ENCODE assay signal across 22 cellular contexts in the genomic region with DNA sequence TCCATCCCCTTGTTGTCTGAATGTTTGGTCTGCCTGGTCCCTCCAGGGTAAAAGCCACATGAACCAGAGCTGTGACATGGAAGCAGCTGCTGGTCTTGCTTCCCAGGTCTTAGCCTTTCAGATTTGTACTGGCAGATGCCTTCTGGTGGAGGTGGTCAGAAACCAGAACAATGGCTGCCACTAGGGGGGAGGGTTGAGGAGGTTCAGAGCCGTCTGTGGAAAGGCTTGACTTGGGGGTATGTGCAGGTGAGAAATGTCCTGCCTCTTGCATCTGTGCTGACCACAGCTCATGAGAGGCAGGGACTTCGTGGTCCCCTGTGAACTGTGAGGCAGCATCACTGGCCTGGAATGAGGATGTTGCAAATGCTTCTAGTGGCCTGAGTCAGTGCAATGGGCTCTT.
DNase-seq lines count a peak whose midpoint lies in the region; ATAC-seq and TF ChIP-seq lines count a peak whose summit lies in the region.
"Had no signal": no experiment of that assay in that cellular context is flagged by ENCODE, and none has a peak within 500 bp of the region (broad histone marks: within the 10 kb centered on the region; RNA-seq: fewer than 3 reads in every experiment).

No MANE protein-coding gene starts in this region.

- TF ChIP-seq CTCF in foreskin keratinocyte (conservative IDR thresholded peaks at IDR 0.05), result peak; percentile 9
- no peak for TF ChIP-seq CTCF in hepatocyte (IDR thresholded peaks at IDR 0.05; ENCODE audit: poor library complexity)
- TF ChIP-seq CTCF in osteocyte (IDR thresholded peaks at IDR 0.05), result no peak

- no peak overlapping the region for H3K14ac ChIP-seq in trophoblast cell (ENCODE audit: low read length)

- H3K4me3 ChIP-seq in trophoblast cell (ENCODE audit: low read depth, low read length), result no peak overlapping the region
- no peak overlapping the region for H3K4me3 ChIP-seq in hepatocyte
- H3K4me3 ChIP-seq: MG63, SK-N-MC had no signal

- H4K20me1 ChIP-seq in hepatocyte (ENCODE audit: insufficient read depth, poor library complexity, severe bottlenecking), result no peaks in the 10 kb centered on the region

- H3K9me3 Mint-ChIP-seq in osteocyte (ENCODE audit: unreplicated experiment), result peaks cover 5% of the 10 kb centered on the region

- H2AFZ ChIP-seq in trophoblast cell (ENCODE audit: insufficient read depth, low read length, poor library complexity) (no peak overlapping the region), hepatocyte (no peak overlapping the region)

- H4K12ac ChIP-seq in trophoblast cell (ENCODE audit: low read depth, low read length), result no peak overlapping the region

- peak overlapping the region; percentile 22 for H4K91ac ChIP-seq in trophoblast cell (ENCODE audit: low read depth, low read length)

- H3K36me3 ChIP-seq in trophoblast cell (ENCODE audit: control insufficient read depth in 1 of 2, insufficient read depth in 2 of 2, low read length in 2 of 2), result no peaks in the 10 kb centered on the region
- H3K36me3 ChIP-seq in hepatocyte (replicated peaks; ENCODE audit: insufficient read depth, low read depth), result no peaks in the 10 kb centered on the region
- H3K36me3 ChIP-seq: MG63 had no signal

- H3K27me3 Mint-ChIP-seq in osteocyte (ENCODE audit: unreplicated experiment), result no peaks in the 10 kb centered on the region

- H4K8ac ChIP-seq in trophoblast cell (ENCODE audit: low read depth, low read length), result no peak overlapping the region

- H3K79me1 ChIP-seq in trophoblast cell (ENCODE audit: low read length), result no peaks in the 10 kb centered on the region

- no CpG with 5 or more reads among the region's 2 CpGs for WGBS in trophoblast cell (ENCODE audit: extremely low coverage, insufficient coverage, insufficient read length)
- WGBS in hepatocyte (ENCODE audit: low lambda C conversion rate, missing lambda C conversion rate), result 60% methylated on average over 2 of the region's 2 CpGs

- H2BK12ac ChIP-seq in trophoblast cell (ENCODE audit: low read length), result peak overlapping the region; percentile 3

- H3K4me1 Mint-ChIP-seq in osteocyte (ENCODE audit: unreplicated experiment), result no peaks in the 10 kb centered on the region
- H3K4me1 Mint-ChIP-seq: CD14-positive monocyte had no signal

- no peak overlapping the region for H3K27ac ChIP-seq in foreskin keratinocyte
- H3K27ac ChIP-seq in trophoblast cell (ENCODE audit: low read depth, low read length), result no peak overlapping the region
- H3K27ac ChIP-seq in hepatocyte, result no peak overlapping the region
- H3K27ac ChIP-seq: HL-60, SK-N-MC had no signal

- H3K4ac ChIP-seq in trophoblast cell (ENCODE audit: low read depth, low read length), result no peak overlapping the region

- no peak overlapping the region for H3K23ac ChIP-seq in trophoblast cell (ENCODE audit: low read length)

- no peak overlapping the region for H2BK5ac ChIP-seq in trophoblast cell (ENCODE audit: low read depth, low read length, poor library complexity)

- DNase-seq in ELR (ENCODE audit: low read depth), result peak; percentile 10
- peak; percentile 29 for DNase-seq in M059J (ENCODE audit: low read depth)
- no peak for DNase-seq in foreskin keratinocyte
- DNase-seq in trophoblast cell, result peak in 1 of 2 donors; percentile 23
- no peak for DNase-seq in NCI-H187 treated with DMSO at 0.1 percent for 48 hours (lab: John Stamatoyannopoulos, UW)
- no peak for DNase-seq in hepatocyte (ENCODE audit: low spot score)
- no peak for DNase-seq in osteocyte (ENCODE audit: extremely low spot score, unreplicated experiment)
- DNase-seq: DMS79 treated with DMSO at 0.1 percent for 48 hours, GF-D8, HCEC 1CT, MG63, NCI-H1092, NCI-H146, NCI-H2081, NCI-H2171 treated with DMSO at 0.1 percent for 48 hours, NCI-H446 treated with DMSO at 0.1 percent for 48 hours, OCI-M1, SHP77 had no signal

- H3K4me2 ChIP-seq in trophoblast cell (ENCODE audit: low read length) (no peak overlapping the region), hepatocyte (no peak overlapping the region)

- H3K4me1 ChIP-seq in foreskin keratinocyte, result no peaks in the 10 kb centered on the region
- no peaks in the 10 kb centered on the region for H3K4me1 ChIP-seq in trophoblast cell (ENCODE audit: control insufficient read depth in 1 of 2, insufficient read depth in 2 of 2, low read length in 2 of 2)
- no peaks in the 10 kb centered on the region for H3K4me1 ChIP-seq in hepatocyte (ENCODE audit: insufficient read depth)

- H3K9me3 ChIP-seq in trophoblast cell (ENCODE audit: insufficient read depth, low read depth, low read length), result no peaks in the 10 kb centered on the region
- no peaks in the 10 kb centered on the region for H3K9me3 ChIP-seq in hepatocyte (ENCODE audit: low read depth)
- H3K9me3 ChIP-seq: MG63 had no signal

- H3K27me3 ChIP-seq in foreskin keratinocyte, result no peaks in the 10 kb centered on the region
- no peaks in the 10 kb centered on the region for H3K27me3 ChIP-seq in trophoblast cell (ENCODE audit: insufficient read depth, low read length)
- no peaks in the 10 kb centered on the region for H3K27me3 ChIP-seq in hepatocyte
- H3K27me3 ChIP-seq: MG63 had no signal

- H3K27ac Mint-ChIP-seq in osteocyte (ENCODE audit: unreplicated experiment), result no peak overlapping the region
- H3K27ac Mint-ChIP-seq: CD14-positive monocyte had no signal

- no peaks in the 10 kb centered on the region for H3K9me2 ChIP-seq in hepatocyte (replicated peaks; ENCODE audit: insufficient read depth)

- no peaks in the 10 kb centered on the region for H3K36me3 Mint-ChIP-seq in osteocyte (ENCODE audit: unreplicated experiment)
- H3K36me3 Mint-ChIP-seq: CD14-positive monocyte had no signal

- no peak overlapping the region for H3K4me3 Mint-ChIP-seq in osteocyte (ENCODE audit: unreplicated experiment)
- H3K4me3 Mint-ChIP-seq: CD14-positive monocyte had no signal

- H3K9ac ChIP-seq in trophoblast cell (ENCODE audit: low read length), result no peak overlapping the region

- ATAC-seq in foreskin keratinocyte (peak; percentile 23), GM21528 (IDR thresholded peaks at IDR 0.05; ENCODE audit: low FRiP score, unreplicated experiment) (no peak)

- no peak overlapping the region for H3K18ac ChIP-seq in trophoblast cell (ENCODE audit: low read length)

- no peak overlapping the region for H2AK5ac ChIP-seq in trophoblast cell (ENCODE audit: low read length)

- no peak overlapping the region for H2BK120ac ChIP-seq in trophoblast cell (ENCODE audit: insufficient read depth, low read length, poor library complexity)

- no peaks in the 10 kb centered on the region for H3K79me2 ChIP-seq in trophoblast cell (ENCODE audit: control insufficient read depth, insufficient read depth, low read length, poor library complexity)
- H3K79me2 ChIP-seq in hepatocyte, result no peaks in the 10 kb centered on the region

Comparison
In these comparisons a context has a peak if more than half of its experiments do, and no peak if none do; other contexts are left out.
1. DNase-seq: peak in ELR (single experiment) and M059J (single experiment); none in foreskin keratinocyte (0 of 2), NCI-H187 treated with DMSO at 0.1 percent for 48 hours (single experiment), hepatocyte (single experiment) and osteocyte (single experiment).